ENCODE assay signal across 24 cellular contexts in genomic region chr10:74486659-74487058, GRCh38.
DNase-seq lines count a peak whose midpoint lies in the region; ATAC-seq and TF ChIP-seq lines count a peak whose summit lies in the region.
"Had no signal": no experiment of that assay in that cellular context is flagged by ENCODE, and none has a peak within 500 bp of the region (broad histone marks: within the 10 kb centered on the region; RNA-seq: fewer than 3 reads in every experiment).

No MANE protein-coding gene starts in this region.

- H3K4me1 Mint-ChIP-seq in stimulated activated effector memory CD8-positive, alpha-beta T cell treated with anti-CD3 and anti-CD28 coated beads, Interleukin-12 subunit alpha, Interleukin-12 subunit beta, amount 100 ng/mL, for 72 hours = no peaks in the 10 kb centered on the region

- no peak overlapping the region for H3K27ac Mint-ChIP-seq in stimulated activated effector memory CD8-positive, alpha-beta T cell treated with anti-CD3 and anti-CD28 coated beads, Interleukin-12 subunit alpha, Interleukin-12 subunit beta, amount 100 ng/mL, for 72 hours
- H3K27ac Mint-ChIP-seq: CD4-positive, CD25-positive, alpha-beta regulatory T cell; IgD-negative memory B cell had no signal

- DNase-seq in Right ventricle myocardium superior = no peak
- no peak for DNase-seq in Right ventricle myocardium inferior (ENCODE audit: missing footprints)
- DNase-seq in amniotic epithelial cell (ENCODE audit: low read depth) = peak; percentile 21
- peak; percentile 16 for DNase-seq in fibroblast of gingiva (ENCODE audit: low read depth)
- no peak for DNase-seq in suprapubic skin (ENCODE audit: low spot score in 2 of 2)
- DNase-seq in stimulated activated effector memory CD8-positive, alpha-beta T cell treated with anti-CD3 and anti-CD28 coated beads, Interleukin-12 subunit alpha, Interleukin-12 subunit beta, amount 100 ng/mL, for 72 hours (ENCODE audit: low spot score in 2 of 2) = no peak
- DNase-seq in activated CD4-positive, alpha-beta T cell treated with anti-CD3 and anti-CD28 coated beads for 1 hour = no peak
- DNase-seq in anterior cingulate cortex (lab: John Stamatoyannopoulos, UW) = no peak
- DNase-seq: 8988T; ACHN; BE2C; C1 segment of cervical spinal cord; CD4-positive, CD25-positive, alpha-beta regulatory T cell; CD8-positive, alpha-beta memory T cell; COR-L47; DMS 273 treated with DMSO at 0.1 percent for 48 hours; DMS53; DND-41; EL; GM23248; HCEC 1CT had no signal

- intact Hi-C loops in Right ventricle myocardium superior (cut with DNase I) = no loop called here
- intact Hi-C loops in Right ventricle myocardium inferior (cut with DNase I) = no loop called here

- no peak for TF ChIP-seq EP300 in suprapubic skin (IDR thresholded peaks at IDR 0.05)

- H3K9me3 Mint-ChIP-seq in stimulated activated effector memory CD8-positive, alpha-beta T cell treated with anti-CD3 and anti-CD28 coated beads, Interleukin-12 subunit alpha, Interleukin-12 subunit beta, amount 100 ng/mL, for 72 hours = no peaks in the 10 kb centered on the region

- no peaks in the 10 kb centered on the region for H3K9me3 ChIP-seq in suprapubic skin
- H3K9me3 ChIP-seq: BE2C had no signal

- H3K36me3 ChIP-seq in suprapubic skin = no peaks in the 10 kb centered on the region

- no peaks in the 10 kb centered on the region for H3K27me3 ChIP-seq in suprapubic skin
- H3K27me3 ChIP-seq: BE2C had no signal

- peak; percentile 43 for ATAC-seq in Right ventricle myocardium superior (ENCODE audit: poor library complexity)
- no peak for ATAC-seq in Right ventricle myocardium inferior
- no peak for ATAC-seq in stimulated activated effector memory CD8-positive, alpha-beta T cell treated with anti-CD3 and anti-CD28 coated beads, Interleukin-12 subunit alpha, Interleukin-12 subunit beta, amount 100 ng/mL, for 72 hours
- ATAC-seq: GM12878, HepG2 had no signal

- WGBS in suprapubic skin = 50% methylated on average over 1 of the region's 1 CpG

- TF ChIP-seq CTCF in suprapubic skin (IDR thresholded peaks at IDR 0.05) = no peak

- no peak overlapping the region for H3K4me3 Mint-ChIP-seq in stimulated activated effector memory CD8-positive, alpha-beta T cell treated with anti-CD3 and anti-CD28 coated beads, Interleukin-12 subunit alpha, Interleukin-12 subunit beta, amount 100 ng/mL, for 72 hours
- H3K4me3 Mint-ChIP-seq: CD4-positive, CD25-positive, alpha-beta regulatory T cell; CD8-positive, alpha-beta memory T cell; IgD-negative memory B cell had no signal

- H3K4me1 ChIP-seq in suprapubic skin = peaks cover 14% of the 10 kb centered on the region
- H3K4me1 ChIP-seq: BE2C had no signal

- H3K4me3 ChIP-seq in suprapubic skin = no peak overlapping the region
- H3K4me3 ChIP-seq: GM12878, GM23248 had no signal

- no peak for TF ChIP-seq POLR2A in suprapubic skin (IDR thresholded peaks at IDR 0.05)

- no peaks in the 10 kb centered on the region for H3K36me3 Mint-ChIP-seq in stimulated activated effector memory CD8-positive, alpha-beta T cell treated with anti-CD3 and anti-CD28 coated beads, Interleukin-12 subunit alpha, Interleukin-12 subunit beta, amount 100 ng/mL, for 72 hours

- peak overlapping the region; percentile 60 for H3K27ac ChIP-seq in suprapubic skin
- H3K27ac ChIP-seq: GM23248 had no signal

Comparison
In these comparisons a context has a peak if more than half of its experiments do, and no peak if none do; other contexts are left out.
1. DNase-seq: peak in amniotic epithelial cell (single experiment) and fibroblast of gingiva (single experiment); none in Right ventricle myocardium superior (single experiment), Right ventricle myocardium inferior (single experiment), suprapubic skin (0 of 2), stimulated activated effector memory CD8-positive, alpha-beta T cell treated with anti-CD3 and anti-CD28 coated beads, Interleukin-12 subunit alpha, Interleukin-12 subunit beta, amount 100 ng/mL, for 72 hours (0 of 2), activated CD4-positive, alpha-beta T cell treated with anti-CD3 and anti-CD28 coated beads for 1 hour (single experiment) and anterior cingulate cortex (0 of 58).